6 cellular contexts compared by ENCODE assay signal in the genomic region with DNA sequence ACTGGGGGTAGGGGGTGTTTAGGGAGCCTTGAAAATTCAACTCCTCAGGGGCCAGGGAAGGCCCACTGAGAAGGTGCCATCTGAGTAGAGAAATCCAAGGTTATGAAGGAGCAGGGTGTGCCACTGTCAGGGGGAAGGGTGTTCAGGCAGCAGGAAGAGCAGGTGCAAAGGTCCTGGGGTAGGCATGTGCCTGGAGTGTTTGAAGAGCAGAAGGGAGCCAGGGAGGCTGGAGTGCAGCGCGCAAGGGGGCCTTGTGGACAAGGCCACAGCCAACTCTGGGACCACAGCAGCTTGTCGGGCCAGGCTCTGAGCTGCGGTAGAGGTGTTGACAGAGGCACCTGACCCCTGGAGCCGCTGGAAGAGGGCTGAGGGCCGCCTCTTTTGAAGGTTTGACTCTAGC. TPM values are rescaled to one million over a fixed set of nuclear protein-coding genes. Genes with fewer than 3 reads are reported as not detected.
"Had no signal": no experiment of that assay in that cellular context is flagged by ENCODE, and none has a peak within 500 bp of the region (broad histone marks: within the 10 kb centered on the region; RNA-seq: fewer than 3 reads in every experiment).

No MANE protein-coding gene starts in this region.

- DNase-seq: H9, IMR-90, KBM-7 had no signal

- FAIRE-seq: HTR-8/SVneo had no signal

- H3K9ac ChIP-seq: KMS-11 had no signal

- H3K4me2 ChIP-seq: GM23338, KMS-11 had no signal

- H3K27ac ChIP-seq: KMS-11 had no signal

- H3K4me3 ChIP-seq: GM23338 had no signal

- H2AFZ ChIP-seq: GM23338 had no signal

RNA-seq across cellular contexts. Expression of gene ACTL8, which starts 19.3 kb away (rescaled TPM):
- total RNA-seq: H9 had no signal
